In the genomic region with DNA sequence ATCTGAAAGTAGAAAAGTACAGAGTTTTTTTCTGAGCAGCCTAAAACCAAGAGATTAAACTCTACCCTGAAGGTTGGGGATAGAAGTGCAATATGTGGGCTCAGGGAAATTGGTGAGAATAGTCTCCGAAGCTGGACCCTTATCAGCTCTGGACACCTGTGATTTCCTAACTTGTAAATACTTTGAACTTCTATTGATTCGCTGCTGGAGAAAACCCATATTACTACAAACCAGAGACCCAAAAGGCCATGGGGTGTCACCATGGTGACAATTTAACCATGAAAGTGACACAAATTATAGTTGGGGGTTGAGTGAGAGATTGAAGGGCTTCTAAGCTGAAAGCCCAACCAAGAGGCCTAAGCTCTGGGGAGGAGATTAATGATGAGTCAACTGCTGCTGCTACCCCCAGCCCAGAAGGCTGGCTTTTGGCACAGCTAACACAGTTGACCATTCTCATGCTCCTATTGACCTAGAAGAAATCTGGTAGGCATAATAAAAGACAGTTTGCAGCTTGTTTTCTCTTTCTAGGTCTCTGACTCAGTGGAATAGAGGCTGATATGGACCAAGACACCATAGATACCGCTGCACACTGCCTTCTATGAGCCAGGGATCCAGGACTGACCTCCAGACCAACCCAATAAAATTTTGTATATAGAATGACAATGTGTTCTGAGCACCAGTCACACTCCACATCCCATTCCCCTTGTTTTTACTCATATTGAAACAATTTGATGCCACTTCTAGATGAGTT, we compare ENCODE assay signal across 26 cellular contexts.
"Had no signal": no experiment of that assay in that cellular context is flagged by ENCODE, and none has a peak within 500 bp of the region (broad histone marks: within the 10 kb centered on the region; RNA-seq: fewer than 3 reads in every experiment).

No MANE protein-coding gene starts in this region.

- H3K4me1 ChIP-seq: body of pancreas, foreskin keratinocyte, prostate gland, right atrium auricular region, upper lobe of left lung had no signal

- H3K4me3 Mint-ChIP-seq: activated naive CD4-positive, alpha-beta T cell treated with anti-CD3 and anti-CD28 coated beads, Interleukin-2, amount 50 U/mL, for 24 hours; endodermal cell; nephron had no signal

- DNase-seq: activated CD4-positive, alpha-beta T cell treated with anti-CD3 and anti-CD28 coated beads, Interleukin-2, amount 50 U/mL, for 1 hour; activated CD4-positive, CD25-positive, alpha-beta regulatory T cell treated with anti-CD3 and anti-CD28 coated beads, Interleukin-2, amount 50 U/mL, for 72 hours; activated gamma-delta T cell treated with Interleukin-2 at 50 U/mL for 16 hours; activated T-cell treated with anti-CD3 and anti-CD28 coated beads, Interleukin-2, amount 50 U/mL, for 1 hour; anterior cingulate cortex; body of pancreas; cortex of kidney; endodermal cell; foreskin keratinocyte; glutamatergic neuron; hippocampal formation; kidney glomerular epithelial cell; left ventricle myocardium superior; nucleus accumbens; stimulated activated CD4-positive, alpha-beta T cell treated with anti-CD3 and anti-CD28 coated beads, Interleukin-12 subunit alpha, Interleukin-12 subunit beta, amount 100 ng/mL, for 4 hours; stimulated activated CD4-positive, alpha-beta T cell treated with anti-CD3 and anti-CD28 coated beads, Interleukin-4, amount 100 ng/mL, for 4 hours; stimulated activated naive CD8-positive, alpha-beta T cell treated with anti-CD3 and anti-CD28 coated beads, Interleukin-15, Interleukin-2, amounts not matched to agents 100 U/mL and 50 U/mL, for 24 hours; upper lobe of left lung; WERI-Rb-1 had no signal

- H3K36me3 Mint-ChIP-seq: activated naive CD4-positive, alpha-beta T cell treated with anti-CD3 and anti-CD28 coated beads, Interleukin-2, amount 50 U/mL, for 24 hours had no signal

- H3K27me3 Mint-ChIP-seq: activated naive CD4-positive, alpha-beta T cell treated with anti-CD3 and anti-CD28 coated beads, Interleukin-2, amount 50 U/mL, for 24 hours had no signal

- H3K27ac Mint-ChIP-seq: activated naive CD4-positive, alpha-beta T cell treated with anti-CD3 and anti-CD28 coated beads, Interleukin-2, amount 50 U/mL, for 24 hours; endodermal cell; nephron had no signal

- H3K36me3 ChIP-seq: cardiac muscle cell, prostate gland, right atrium auricular region, upper lobe of left lung, WERI-Rb-1 had no signal

- H3K27ac ChIP-seq: body of pancreas, cardiac muscle cell, epithelial cell of prostate, foreskin keratinocyte, prostate gland, right atrium auricular region, upper lobe of left lung, WERI-Rb-1 had no signal

- ATAC-seq: body of pancreas; foreskin keratinocyte; left ventricle myocardium superior; stimulated activated naive CD8-positive, alpha-beta T cell treated with anti-CD3 and anti-CD28 coated beads, Interleukin-15, Interleukin-2, amounts not matched to agents 100 U/mL and 50 U/mL, for 24 hours had no signal

- H3K4me1 Mint-ChIP-seq: activated naive CD4-positive, alpha-beta T cell treated with anti-CD3 and anti-CD28 coated beads, Interleukin-2, amount 50 U/mL, for 24 hours; nephron had no signal

- H3K4me3 ChIP-seq: body of pancreas, cardiac muscle cell, prostate gland, right atrium auricular region, upper lobe of left lung had no signal

- FAIRE-seq: TTC549 had no signal

- H3K27me3 ChIP-seq: body of pancreas, cardiac muscle cell, foreskin keratinocyte, right atrium auricular region, upper lobe of left lung had no signal

- H3K9me3 Mint-ChIP-seq: activated naive CD4-positive, alpha-beta T cell treated with anti-CD3 and anti-CD28 coated beads, Interleukin-2, amount 50 U/mL, for 24 hours; endodermal cell; nephron had no signal

- H3K9me3 ChIP-seq: body of pancreas, prostate gland, right atrium auricular region, upper lobe of left lung had no signal
